ENCODE assay signal across 25 cellular contexts in the genomic region with DNA sequence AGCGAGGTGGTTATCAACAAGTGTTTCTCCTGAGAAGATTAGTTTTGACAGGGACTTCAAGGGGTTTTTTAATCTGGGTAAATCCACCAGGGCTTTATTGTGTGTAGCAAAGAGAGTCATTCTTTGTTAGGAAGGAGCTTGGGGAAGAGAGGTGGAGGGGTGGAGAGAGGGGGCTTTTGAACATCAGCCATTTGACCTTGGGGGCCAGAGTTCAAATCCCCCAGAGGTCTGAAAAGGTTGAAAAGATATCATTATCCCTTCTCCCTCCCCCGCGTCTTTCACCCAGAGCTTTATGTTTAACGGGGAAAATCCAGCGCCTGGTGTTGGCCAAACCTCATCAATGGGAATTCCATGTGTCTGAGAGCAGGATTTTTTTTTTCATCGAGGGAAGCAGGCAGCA.
A peak's percentile ranks its signal among the peaks of the same experiment; 100 is the strongest.
DNase-seq lines count a peak whose midpoint lies in the region; ATAC-seq, FAIRE-seq and TF ChIP-seq lines count a peak whose summit lies in the region.
"Had no signal": no experiment of that assay in that cellular context is flagged by ENCODE, and none has a peak within 500 bp of the region (broad histone marks: within the 10 kb centered on the region; RNA-seq: fewer than 3 reads in every experiment).

No MANE protein-coding gene starts in this region.

- H3K56ac ChIP-seq in H1 (replicated peaks; ENCODE audit: insufficient read length, low read depth, low read length), result no peak overlapping the region

- CTCF ChIA-PET in H1 (lab: Charles Lee; ENCODE audit: partially characterized antibody), result interaction anchor here (0.7 to 34.3 kb wide), 7 partner anchors 12 to 479 kb away, joined by 3 to 646 read pairs (median 6); no protein-coding TSS in a partner anchor

- WGBS in H1 (ENCODE audit: extremely low coverage in 1 of 2, insufficient coverage in 1 of 2, insufficient read length in 1 of 2, insufficient replicate concordance in 2 of 2, low coverage in 1 of 2, low lambda C conversion rate in 2 of 2, missing lambda C conversion rate in 1 of 2), 2 experiments, result 21% methylated on average over 6 of the region's 6 CpGs; no CpG with 5 or more reads in 1 of the 2 experiments
- 36 to 41% methylated on average over 1 to 5 of the region's 6 CpGs for WGBS in mesodermal cell (ENCODE audit: insufficient coverage in 2 of 2), 2 experiments

- H3K9ac ChIP-seq in H1 (replicated peaks in 1 of 4; ENCODE audit: extremely low read depth in 1 of 4, low read depth in 3 of 4, low read length in 3 of 4), result no peak overlapping the region; a peak in 1 of 7 replicates
- H3K9ac ChIP-seq in MM.1S (ENCODE audit: low read length), result no peak overlapping the region

- H3K9me3 ChIP-seq in cardiac muscle cell (ENCODE audit: low read depth) (no peaks in the 10 kb centered on the region), right atrium auricular region (no peaks in the 10 kb centered on the region), H1 (ENCODE audit: insufficient read depth in 2 of 2, low read depth in 1 of 2, low read length in 1 of 2) (no peaks in the 10 kb centered on the region), mesodermal cell (ENCODE audit: control insufficient read depth, low read length) (no peaks in the 10 kb centered on the region), MM.1S (replicated peaks; ENCODE audit: insufficient read depth, low read length) (no peaks in the 10 kb centered on the region)
- H3K9me3 ChIP-seq: heart right ventricle, stomach, upper lobe of right lung had no signal

- TF ChIP-seq POLR2A in H1 (IDR thresholded peaks at IDR 0.05; ENCODE audit: control extremely low read depth in 1 of 2, low read depth in 2 of 2, low read length in 2 of 2), result no peak

- H4K5ac ChIP-seq in H1 (ENCODE audit: insufficient read length, low read depth, low read length), result peak overlapping the region; percentile 16

- TF ChIP-seq RAD21 in H1 (IDR thresholded peaks at IDR 0.05 in 1 of 2, conservative IDR thresholded peaks at IDR 0.05 in 1 of 2; ENCODE audit: low read depth in 2 of 2, low read length in 2 of 2), result no peak

- POLR2A ChIA-PET in H1 (lab: Charles Lee; ENCODE audit: partially characterized antibody), result interaction anchor here (0.6 to 2.2 kb wide), 5 partner anchors 10 to 509 kb away, joined by 3 to 9 read pairs (median 3); no protein-coding TSS in a partner anchor

- no peak for FAIRE-seq in H1 (lab: Jason Lieb, UNC)
- FAIRE-seq: bronchial epithelial cell had no signal

- ATAC-seq in HG02885 (IDR thresholded peaks at IDR 0.05; ENCODE audit: poor library complexity, unreplicated experiment), result no peak
- no peak for ATAC-seq in GM21381 (IDR thresholded peaks at IDR 0.05; ENCODE audit: unreplicated experiment)
- ATAC-seq: upper lobe of right lung had no signal

- H3K36me3 ChIP-seq in cardiac muscle cell (no peaks in the 10 kb centered on the region), right atrium auricular region (no peaks in the 10 kb centered on the region), H1 (ENCODE audit: control insufficient read depth in 2 of 4, insufficient read depth in 4 of 4, low read length in 3 of 4) (no peaks in the 10 kb centered on the region), mesodermal cell (ENCODE audit: control insufficient read depth, insufficient read depth, low read length) (no peaks in the 10 kb centered on the region), MM.1S (replicated peaks; ENCODE audit: insufficient read depth, low read length) (no peaks in the 10 kb centered on the region)
- H3K36me3 ChIP-seq: heart right ventricle, stomach, upper lobe of right lung had no signal

- H3K27me3 Mint-ChIP-seq in type B pancreatic cell, result peaks cover 80% of the 10 kb centered on the region

- H4K91ac ChIP-seq in H1 (replicated peaks; ENCODE audit: insufficient read length, low read length), result peak overlapping the region; percentile 18

- no peaks in the 10 kb centered on the region for H3K36me3 Mint-ChIP-seq in type B pancreatic cell

- no peak overlapping the region for H3K14ac ChIP-seq in H1 (ENCODE audit: insufficient read length)

- H3K4me2 ChIP-seq in H1 (ENCODE audit: insufficient read depth in 1 of 2, low read depth in 2 of 2, low read length in 2 of 2), result peak overlapping the region; percentile 87 to 93
- no peak overlapping the region for H3K4me2 ChIP-seq in MM.1S (ENCODE audit: low read depth, low read length)

- H3K23ac ChIP-seq in H1 (ENCODE audit: insufficient read length), result no peak overlapping the region

- H3K4me3 ChIP-seq in cardiac muscle cell (peak overlapping the region; percentile 33), right atrium auricular region (no peak overlapping the region), H1 (ENCODE audit: extremely low read depth in 1 of 4, insufficient read depth in 2 of 4, low read depth in 3 of 4, low read length in 4 of 4) (peak overlapping the region; percentile 34 to 58 (median 48); a peak in 6 of 8 replicates), mesodermal cell (ENCODE audit: extremely low read depth, insufficient read depth, low read length, poor library complexity, severe bottlenecking) (peak overlapping the region; percentile 3), MM.1S (ENCODE audit: low read length) (no peak overlapping the region)
- H3K4me3 ChIP-seq: heart right ventricle, upper lobe of right lung had no signal

- TF ChIP-seq CTCF in cardiac muscle cell (IDR thresholded peaks at IDR 0.05; ENCODE audit: low read depth, low read length) (no peak), right atrium auricular region (IDR thresholded peaks at IDR 0.05) (no peak), H1 (IDR thresholded peaks at IDR 0.05; ENCODE audit: control extremely low read depth in 1 of 3, insufficient read depth in 1 of 3, low read depth in 1 of 3, low read length in 3 of 3) (no peak), type B pancreatic cell (conservative IDR thresholded peaks at IDR 0.05) (no peak), MM.1S (IDR thresholded peaks at IDR 0.05; ENCODE audit: low read length) (no peak)

- H2BK20ac ChIP-seq in H1 (ENCODE audit: low read length), result no peak overlapping the region

- H3K27ac Mint-ChIP-seq in type B pancreatic cell, result peak overlapping the region; percentile 57
- H3K27ac Mint-ChIP-seq: activated naive CD4-positive, alpha-beta T cell treated with anti-CD3 and anti-CD28 coated beads for 36 hours; activated T-cell treated with anti-CD3 and anti-CD28 coated beads, Interleukin-2, amount 50 U/mL, for 24 hours had no signal

- H2BK12ac ChIP-seq in H1 (ENCODE audit: low read depth, low read length), result peak overlapping the region; percentile 63; the same call in 1 of the 2 replicates

- H4K20me1 ChIP-seq in H1 (replicated peaks in 1 of 2; ENCODE audit: control insufficient read depth in 1 of 2, insufficient read depth in 2 of 2, low read length in 2 of 2) (no peaks in the 10 kb centered on the region), MM.1S (ENCODE audit: insufficient read depth, low read length) (no peaks in the 10 kb centered on the region)

- H4K8ac ChIP-seq in H1 (ENCODE audit: extremely low read depth, insufficient read depth, low read length), result no peak overlapping the region

- peak overlapping the region; percentile 13 for H2BK120ac ChIP-seq in H1 (replicated peaks; ENCODE audit: low read depth, low read length)

- H2AK5ac ChIP-seq in H1 (ENCODE audit: low read depth, low read length), result no peak overlapping the region

- H3K9me2 ChIP-seq in MM.1S (replicated peaks; ENCODE audit: insufficient read depth, low read length), result no peaks in the 10 kb centered on the region

- DNase-seq in cardiac muscle cell (ENCODE audit: low read depth in 1 of 2, low spot score in 1 of 2) (no peak), right atrium auricular region (ENCODE audit: low spot score) (no peak), H1 (ENCODE audit: low read depth in 1 of 2, low spot score in 2 of 2) (no peak), type B pancreatic cell (ENCODE audit: extremely low spot score, unreplicated experiment) (no peak), MM.1S (no peak)
- DNase-seq: 8988T; activated naive CD4-positive, alpha-beta T cell treated with anti-CD3 and anti-CD28 coated beads for 36 hours; activated T-cell treated with anti-CD3 and anti-CD28 coated beads, Interleukin-2, amount 50 U/mL, for 24 hours; AML-193; amniotic stem cell; DND-41; heart right ventricle; islet precursor cell; KG1; NCI-H1694 treated with DMSO at 0.1 percent for 48 hours; occipital lobe; stimulated activated CD4-positive, alpha-beta T cell treated with anti-CD3 and anti-CD28 coated beads, Interleukin-12 subunit alpha, Interleukin-12 subunit beta, amount 100 ng/mL, for 4 hours; stomach; T1000; upper lobe of right lung had no signal

- peak overlapping the region; percentile 63 for H2AFZ ChIP-seq in H1 (ENCODE audit: low read length)
- no peak overlapping the region for H2AFZ ChIP-seq in MM.1S (ENCODE audit: low read length)

- peaks cover 35% of the 10 kb centered on the region for H3K4me1 Mint-ChIP-seq in type B pancreatic cell (ENCODE audit: unreplicated experiment)

- H3K4me1 ChIP-seq in cardiac muscle cell (ENCODE audit: low read depth) (peaks cover 54% of the 10 kb centered on the region), right atrium auricular region (peaks cover 0 to 33% of the 10 kb centered on the region in 2 donors), H1 (replicated peaks in 1 of 4; ENCODE audit: control insufficient read depth in 3 of 4, insufficient read depth in 4 of 4, low read length in 3 of 4) (peaks cover 5 to 26% (median 15%) of the 10 kb centered on the region in 4 experiments; a peak in 6 of 7 replicates), mesodermal cell (ENCODE audit: control insufficient read depth, insufficient read depth, low read length, poor library complexity, severe bottlenecking) (peaks cover 27% of the 10 kb centered on the region), MM.1S (ENCODE audit: low read length) (no peaks in the 10 kb centered on the region)
- H3K4me1 ChIP-seq: upper lobe of right lung had no signal

- H3K27ac ChIP-seq in cardiac muscle cell (peak overlapping the region; percentile 84), right atrium auricular region (no peak overlapping the region), H1 (ENCODE audit: low read depth, low read length) (no peak overlapping the region), mesodermal cell (ENCODE audit: low read depth, low read length, severe bottlenecking) (peak overlapping the region; percentile 49), MM.1S (ENCODE audit: low read length) (no peak overlapping the region)
- H3K27ac ChIP-seq: epithelial cell of prostate, heart right ventricle, stomach, upper lobe of right lung had no signal

- H3F3A ChIP-seq in MM.1S (ENCODE audit: insufficient read depth, low read length), result no peaks in the 10 kb centered on the region

- no peaks in the 10 kb centered on the region for H3K9me3 Mint-ChIP-seq in type B pancreatic cell
- H3K9me3 Mint-ChIP-seq: activated naive CD4-positive, alpha-beta T cell treated with anti-CD3 and anti-CD28 coated beads for 36 hours; activated T-cell treated with anti-CD3 and anti-CD28 coated beads, Interleukin-2, amount 50 U/mL, for 24 hours had no signal

- no peaks in the 10 kb centered on the region for H3K79me1 ChIP-seq in H1 (ENCODE audit: low read depth, low read length)

- TF ChIP-seq EP300 in H1 (IDR thresholded peaks at IDR 0.05; ENCODE audit: borderline replicate concordance in 1 of 2, low read depth in 2 of 2, low read length in 2 of 2), result no peak

- no peaks in the 10 kb centered on the region for H3K79me2 ChIP-seq in H1 (ENCODE audit: control insufficient read depth in 1 of 2, insufficient read depth in 2 of 2, low read length in 2 of 2)
- H3K79me2 ChIP-seq in MM.1S (ENCODE audit: low read length), result no peaks in the 10 kb centered on the region

- H3K27me3 ChIP-seq in cardiac muscle cell (no peaks in the 10 kb centered on the region), right atrium auricular region (peaks cover 0 to 4% of the 10 kb centered on the region in 2 donors), H1 (replicated peaks in 1 of 4; ENCODE audit: control insufficient read depth in 3 of 4, extremely low read depth in 1 of 4, insufficient read depth in 3 of 4, low read length in 3 of 4) (peaks cover 2 to 7% (median 4%) of the 10 kb centered on the region in 4 experiments; a peak in 4 of 7 replicates), MM.1S (replicated peaks; ENCODE audit: insufficient read depth, low read length) (no peaks in the 10 kb centered on the region)

- H3K4ac ChIP-seq in H1 (replicated peaks; ENCODE audit: insufficient read length, low read depth, low read length), result no peak overlapping the region

- H3K4me3 Mint-ChIP-seq in type B pancreatic cell, result peak overlapping the region; percentile 73
- H3K4me3 Mint-ChIP-seq: activated naive CD4-positive, alpha-beta T cell treated with anti-CD3 and anti-CD28 coated beads for 36 hours; activated T-cell treated with anti-CD3 and anti-CD28 coated beads, Interleukin-2, amount 50 U/mL, for 24 hours had no signal

- H3K18ac ChIP-seq in H1 (ENCODE audit: extremely low read depth, low read length), result no peak overlapping the region

- H2BK5ac ChIP-seq in H1 (ENCODE audit: low read depth, low read length), result no peak overlapping the region; the same call in 1 of the 2 replicates

- no peak overlapping the region for H2BK15ac ChIP-seq in H1 (ENCODE audit: low read length)

- H3K23me2 ChIP-seq in H1 (ENCODE audit: low read depth, low read length), result peaks cover 12% of the 10 kb centered on the region

Comparison
In these comparisons a context has a peak if more than half of its experiments do, and no peak if none do; other contexts are left out.
1. H3K27ac ChIP-seq: peak in cardiac muscle cell (single experiment) and mesodermal cell (single experiment); none in right atrium auricular region (0 of 2), H1 (single experiment) and MM.1S (single experiment).
2. H3K4me3 ChIP-seq: peak in cardiac muscle cell (single experiment), H1 (4 of 4) and mesodermal cell (single experiment); none in right atrium auricular region (0 of 2) and MM.1S (single experiment).